In the genomic region with DNA sequence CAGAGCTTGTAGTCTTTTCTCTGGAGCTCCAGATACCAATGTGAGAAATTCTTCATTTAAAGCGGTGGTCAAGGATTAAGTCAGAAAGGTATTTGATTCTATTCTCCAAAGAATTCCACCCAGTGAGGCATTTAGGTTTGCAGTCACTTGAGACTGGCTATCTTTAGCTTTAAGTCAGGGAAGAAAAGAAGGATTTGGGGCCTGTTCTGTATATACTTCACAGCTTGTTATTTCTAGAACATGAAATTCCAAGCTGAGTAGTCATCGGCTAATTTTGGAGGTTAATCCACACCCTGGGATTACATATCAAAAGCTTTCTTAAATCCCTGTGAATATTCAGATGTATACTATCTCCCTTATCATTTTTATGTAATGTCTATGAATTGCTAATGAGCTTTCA, we compare ENCODE assay signal across 16 cellular contexts. TPM values are rescaled to one million over a fixed set of nuclear protein-coding genes. Genes with fewer than 3 reads are reported as not detected.
DNase-seq lines count a peak whose midpoint lies in the region; ATAC-seq, FAIRE-seq and TF ChIP-seq lines count a peak whose summit lies in the region.
"Had no signal": no experiment of that assay in that cellular context is flagged by ENCODE, and none has a peak within 500 bp of the region (broad histone marks: within the 10 kb centered on the region; RNA-seq: fewer than 3 reads in every experiment).

No MANE protein-coding gene starts in this region.

- BruUV-seq in GM12878 (replicated peaks; lab: Mats Ljungman, UMichigan): no TSS peak

- H3K27ac ChIP-seq in left ventricle myocardium inferior (replicated peaks): peak overlapping the region; percentile 58
- H3K27ac ChIP-seq in GM12878 (ENCODE audit: control insufficient read depth, insufficient read depth): peak overlapping the region; percentile 97
- peak overlapping the region; percentile 35 to 58 for H3K27ac ChIP-seq in tibial artery
- no peak overlapping the region for H3K27ac ChIP-seq in thyroid gland
- H3K27ac ChIP-seq: neutrophil had no signal

- in situ Hi-C loops in GM12878 (cut with MboI): no loop called here

- TF ChIP-seq POLR2A in GM12878 (IDR thresholded peaks at IDR 0.05; ENCODE audit: low read depth, low read length) (no peak), thyroid gland (IDR thresholded peaks at IDR 0.05) (no peak)

- FAIRE-seq in GM12878 (lab: Jason Lieb, UNC): no peak

- H4K20me1 ChIP-seq in GM12878 (ENCODE audit: control insufficient read depth, insufficient read depth): no peaks in the 10 kb centered on the region

- ATAC-seq in Right ventricle myocardium superior (ENCODE audit: poor library complexity): no peak
- ATAC-seq in GM12878: no peak

- intact Hi-C loops in left ventricle myocardium inferior (cut with micrococcal nuclease) (no loop called here), Right ventricle myocardium superior (cut with DNase I) (loop anchor here (10.0 kb wide), 1 partner anchor 66 kb away; no protein-coding TSS in a partner anchor), GM12878 (cut with micrococcal nuclease; ENCODE audit: unreplicated experiment) (no loop called here), tibial artery (cut with DNase I; ENCODE audit: low total_unique reads) (no loop called here), thyroid gland (cut with DNase I) (no loop called here)

- no peak for DNase-seq in left ventricle myocardium inferior
- no peak for DNase-seq in Right ventricle myocardium superior
- DNase-seq in GM12878 (ENCODE audit: low read depth, low spot score): no peak
- DNase-seq in iPS-NIHi7 (ENCODE audit: extremely low spot score): peak; percentile 26
- no peak for DNase-seq in tibial artery
- DNase-seq in germinal center (ENCODE audit: low spot score): no peak
- DNase-seq in HK-2 (ENCODE audit: unreplicated experiment): no peak
- DNase-seq in thyroid gland: no peak
- DNase-seq: ACHN; activated naive CD4-positive, alpha-beta T cell treated with anti-CD3 and anti-CD28 coated beads, Interleukin-2, amount 50 U/mL, for 16 hours; dermis blood vessel endothelial cell; DMS153; GOT3; NCI-H1105 treated with DMSO at 0.1 percent for 48 hours; NCI-H446 treated with DMSO at 0.1 percent for 48 hours had no signal

- H3K36me3 ChIP-seq in left ventricle myocardium inferior (peaks cover 30% of the 10 kb centered on the region), GM12878 (ENCODE audit: control insufficient read depth in 2 of 2, insufficient read depth in 2 of 2, low read length in 1 of 2) (no peaks in the 10 kb centered on the region), tibial artery (peaks cover 10 to 22% (median 10%) of the 10 kb centered on the region in 3 donors), thyroid gland (no peaks in the 10 kb centered on the region)
- H3K36me3 ChIP-seq: neutrophil had no signal

- no peak overlapping the region for H2AFZ ChIP-seq in GM12878 (ENCODE audit: control insufficient read depth, low read depth, low read length)

- no peaks in the 10 kb centered on the region for H3K79me2 ChIP-seq in GM12878 (ENCODE audit: control insufficient read depth, insufficient read depth, low read length)

- SMC1A ChIA-PET in GM12878 (lab: Charles Lee; ENCODE audit: uncharacterized antibody, unreplicated experiment): interaction anchor here (0.6 to 6.2 kb wide), 15 partner anchors 9 to 233 kb away, joined by 3 to 70 read pairs (median 5); a partner anchor contains a TSS

- POLR2A ChIA-PET in GM12878 (lab: Charles Lee): interaction anchor here (0.6 to 2.3 kb wide), 8 partner anchors 9 to 267 kb away, joined by 3 to 10 read pairs (median 4); a partner anchor contains a TSS

- no peak for TF ChIP-seq CTCF in left ventricle myocardium inferior (IDR thresholded peaks at IDR 0.05; ENCODE audit: borderline replicate concordance)
- TF ChIP-seq CTCF in GM12878 (IDR thresholded peaks at IDR 0.05 in 2 of 3, conservative IDR thresholded peaks at IDR 0.05 in 1 of 3; ENCODE audit: control insufficient read depth in 2 of 3, extremely low read depth in 1 of 3, insufficient read depth in 1 of 3, low read depth in 3 of 3, low read length in 3 of 3): no peak
- no peak for TF ChIP-seq CTCF in tibial artery (IDR thresholded peaks at IDR 0.05)
- TF ChIP-seq CTCF in thyroid gland (IDR thresholded peaks at IDR 0.05): no peak

- WGBS in GM12878 (ENCODE audit: insufficient coverage, insufficient replicate concordance, low lambda C conversion rate, missing lambda C conversion rate): 100% methylated on average over 2 of the region's 2 CpGs
- 60 to 70% methylated on average over 2 of the region's 2 CpGs for WGBS in thyroid gland, 2 donors

- H3K4me2 ChIP-seq in GM12878 (ENCODE audit: control insufficient read depth, insufficient read depth): no peak overlapping the region

- CTCF ChIA-PET in GM12878 (lab: Yijun Ruan, JAX): interaction anchor here (0.6 to 6.9 kb wide), 13 partner anchors 13 to 453 kb away, joined by 3 to 59 read pairs (median 5); a partner anchor contains a TSS

- RAD21 ChIA-PET in GM12878 (lab: Charles Lee; ENCODE audit: unreplicated experiment): interaction anchor here (0.6 to 2.6 kb wide), 10 partner anchors 13 to 274 kb away, joined by 3 to 20 read pairs (median 4); a partner anchor contains a TSS

- H3K4me1 ChIP-seq in left ventricle myocardium inferior (peaks cover 67% of the 10 kb centered on the region), GM12878 (ENCODE audit: control insufficient read depth, insufficient read depth, low read length) (peaks cover 34% of the 10 kb centered on the region), tibial artery (peaks cover 0 to 41% (median 5%) of the 10 kb centered on the region in 4 donors), thyroid gland (no peaks in the 10 kb centered on the region)

- H3K9me3 ChIP-seq in left ventricle myocardium inferior (replicated peaks) (no peaks in the 10 kb centered on the region), GM12878 (replicated peaks; ENCODE audit: control insufficient read depth, insufficient read depth, low read length) (no peaks in the 10 kb centered on the region), tibial artery (no peaks in the 10 kb centered on the region), thyroid gland (no peaks in the 10 kb centered on the region)
- H3K9me3 ChIP-seq: neutrophil had no signal

- no peaks in the 10 kb centered on the region for H3K27me3 ChIP-seq in left ventricle myocardium inferior (ENCODE audit: low read depth)
- no peaks in the 10 kb centered on the region for H3K27me3 ChIP-seq in GM12878 (replicated peaks in 1 of 2; ENCODE audit: control insufficient read depth in 2 of 2, insufficient read depth in 2 of 2, low read length in 1 of 2)
- H3K27me3 ChIP-seq in tibial artery: no peaks in the 10 kb centered on the region
- H3K27me3 ChIP-seq in thyroid gland: no peaks in the 10 kb centered on the region
- H3K27me3 ChIP-seq: neutrophil had no signal

- no peak for TF ChIP-seq RAD21 in GM12878 (IDR thresholded peaks at IDR 0.05; ENCODE audit: insufficient read depth, low read depth, low read length)

- no peak for TF ChIP-seq EP300 in GM12878 (IDR thresholded peaks at IDR 0.05; ENCODE audit: borderline replicate concordance in 1 of 2, control insufficient read depth in 1 of 2, low read depth in 2 of 2, low read length in 2 of 2)

- no peak overlapping the region for H3K4me3 ChIP-seq in left ventricle myocardium inferior
- H3K4me3 ChIP-seq in GM12878: no peak overlapping the region
- H3K4me3 ChIP-seq in tibial artery: no peak overlapping the region
- no peak overlapping the region for H3K4me3 ChIP-seq in thyroid gland (replicated peaks in 1 of 3)

- H3K9ac ChIP-seq in GM12878 (ENCODE audit: control insufficient read depth, insufficient read depth, low read length): no peak overlapping the region

TF ChIP-seq in GM12878, 131 proteins besides CTCF, POLR2A, EP300 and RAD21:
- TF ChIP-seq ZZZ3 (IDR thresholded peaks at IDR 0.05; ENCODE audit: control insufficient read depth, insufficient read length, low read depth) (no peak), RELA (IDR thresholded peaks at IDR 0.05; ENCODE audit: borderline replicate concordance, partially characterized antibody) (no peak), SIN3A (IDR thresholded peaks at IDR 0.05; ENCODE audit: low read depth, low read length) (no peak), FOS (IDR thresholded peaks at IDR 0.05; ENCODE audit: borderline replicate concordance, extremely low read depth, insufficient read length) (no peak), ZSCAN29 (IDR thresholded peaks at IDR 0.05) (no peak), PAX5 (IDR thresholded peaks at IDR 0.05; ENCODE audit: borderline replicate concordance, low read depth, low read length) (no peak)

RNA-seq across cellular contexts. Expression of a gene that starts 39.4 kb away (rescaled TPM):
- total RNA-seq in left ventricle myocardium inferior (667 TPM), Right ventricle myocardium superior (608 TPM), GM12878 (2014; rRNA removed) (0.49 and 0.62 TPM in 2 replicates), GM12878 (2014; rRNA removed; fragmentation: Illumina TruSeq; extraction: Trizol) (0.55 and 0.76 TPM in 2 replicates), GM12878 (2021) (1.0 and 1.1 TPM in 2 replicates), thyroid gland (1 to 10 TPM; 2.3 to 3.1 (median 3.1) TPM)
- 24.7 and 31.7 TPM in 2 replicates for total RNA-seq in GM12878 (2013; cell fraction: nucleolus; rRNA removed)
- polyA plus RNA-seq in GM12878 (2011; ENCODE audit: low read depth): 0.80 TPM
- polyA plus RNA-seq in GM12878 (2011; rRNA removed) (0.27 and 0.53 TPM in 2 replicates), GM12878 (2014; fragmentation: Illumina TruSeq; extraction: Trizol) (0.43 and 0.54 TPM in 2 replicates), GM12878 (2014; fragmentation: Nextera tagmentation; extraction: Ambion mirVana) (under 1 TPM; 0.06 to 0.11 TPM), GM12878 (2014; rRNA removed) (0.60 and 1.4 TPM in 2 replicates), GM12878 (2016; fragmentation: Nextera tagmentation; extraction: Ambion mirVana) (under 1 TPM; 0.51 to 0.62 TPM)
- polyA plus RNA-seq in GM12878 (2011; cell fraction: cytosol; rRNA removed): 0.40 and 0.43 TPM in 2 replicates
- polyA plus RNA-seq in GM12878 (2011; cell fraction: nucleus; rRNA removed): 0.56 and 2.3 TPM in 2 replicates
- polyA plus RNA-seq in GM12878 (2012): 1.5 TPM in 2 replicates
- polyA minus RNA-seq in GM12878 (2011; rRNA and poly(A)+ RNA removed): 0.37 and 0.88 TPM in 2 replicates
- polyA minus RNA-seq in GM12878 (2011; cell fraction: cytosol; rRNA and poly(A)+ RNA removed): 0.21 TPM in 1 of 2 replicates, not detected in the other
- 0.57 and 0.85 TPM in 2 replicates for polyA minus RNA-seq in GM12878 (2011; cell fraction: nucleus; rRNA and poly(A)+ RNA removed)

Comparison
In these comparisons a context has a peak if more than half of its experiments do, and no peak if none do; other contexts are left out.
1. H3K27ac ChIP-seq: peak in left ventricle myocardium inferior (single experiment), GM12878 (single experiment) and tibial artery (2 of 2); none in thyroid gland (0 of 3).
2. RNA of a gene that starts 39.4 kb away (total RNA-seq): 667 TPM in left ventricle myocardium inferior (single experiment) and 608 TPM in Right ventricle myocardium superior (single experiment); 2.3 to 3.1 TPM in thyroid gland and 0.49 to 31.7 TPM in GM12878; every median in the first group is over 10 times any median in the second.